10 cellular contexts compared by ENCODE assay signal in genomic region chr11:102177974-102178631, GRCh38.
A peak's percentile ranks its signal among the peaks of the same experiment; 100 is the strongest.
DNase-seq lines count a peak whose midpoint lies in the region; ATAC-seq and TF ChIP-seq lines count a peak whose summit lies in the region.
"Had no signal": no experiment of that assay in that cellular context is flagged by ENCODE, and none has a peak within 500 bp of the region (broad histone marks: within the 10 kb centered on the region; RNA-seq: fewer than 3 reads in every experiment).

No MANE protein-coding gene starts in this region.

- H3K27me3 ChIP-seq in thoracic aorta (replicated peaks; ENCODE audit: insufficient read depth) = no peaks in the 10 kb centered on the region

- H3K27ac Mint-ChIP-seq in WTC11 = peak overlapping the region; percentile 50; the same call in 1 of the 2 replicates
- no peak overlapping the region for H3K27ac Mint-ChIP-seq in effector memory CD8-positive, alpha-beta T cell
- H3K27ac Mint-ChIP-seq: natural killer cell treated with Interleukin-12 subunit alpha and Interleukin-12 subunit beta and Interleukin-15 and Interleukin-18, amount 100 ng/mL, for 72 hours had no signal

- CTCF ChIA-PET in WTC11 (lab: Charles Lee) = no interaction called here

- ATAC-seq in WTC11 (no peak), thoracic aorta (ENCODE audit: insufficient number of reproducible peaks, low FRiP score, low read depth) (peak; percentile 93)
- no peak for ATAC-seq in effector memory CD8-positive, alpha-beta T cell (replicated peaks)

- peak overlapping the region; percentile 84 to 86 for H3K27ac ChIP-seq in thoracic aorta

- peaks cover 25% of the 10 kb centered on the region for H3K4me1 Mint-ChIP-seq in WTC11
- no peaks in the 10 kb centered on the region for H3K4me1 Mint-ChIP-seq in effector memory CD8-positive, alpha-beta T cell (ENCODE audit: low read depth in 2 of 2)

- TF ChIP-seq CTCF in WTC11 (IDR thresholded peaks at IDR 0.05) (no peak), thoracic aorta (IDR thresholded peaks at IDR 0.05) (no peak)

- H3K36me3 Mint-ChIP-seq in WTC11 = peaks cover 34% of the 10 kb centered on the region
- H3K36me3 Mint-ChIP-seq in effector memory CD8-positive, alpha-beta T cell (ENCODE audit: insufficient read depth) = no peaks in the 10 kb centered on the region
- H3K36me3 Mint-ChIP-seq: natural killer cell treated with Interleukin-12 subunit alpha and Interleukin-12 subunit beta and Interleukin-15 and Interleukin-18, amount 100 ng/mL, for 72 hours had no signal

- H3K4me1 ChIP-seq in thoracic aorta (ENCODE audit: control insufficient read depth in 1 of 2, low read depth in 2 of 2) = peaks cover 6 to 42% of the 10 kb centered on the region in 2 donors

- no peaks in the 10 kb centered on the region for H3K9me3 ChIP-seq in thoracic aorta

- no peaks in the 10 kb centered on the region; the same call in 1 of the 2 replicates for H3K9me3 Mint-ChIP-seq in WTC11
- no peaks in the 10 kb centered on the region for H3K9me3 Mint-ChIP-seq in effector memory CD8-positive, alpha-beta T cell
- H3K9me3 Mint-ChIP-seq: natural killer cell treated with Interleukin-12 subunit alpha and Interleukin-12 subunit beta and Interleukin-15 and Interleukin-18, amount 100 ng/mL, for 72 hours had no signal

- H3K4me3 ChIP-seq in thoracic aorta = peak overlapping the region; percentile 32

- H3K36me3 ChIP-seq in thoracic aorta = no peaks in the 10 kb centered on the region

- POLR2A ChIA-PET in WTC11 (lab: Charles Lee) = no interaction called here

- no peak overlapping the region for H3K4me3 Mint-ChIP-seq in WTC11
- H3K4me3 Mint-ChIP-seq in effector memory CD8-positive, alpha-beta T cell = no peak overlapping the region
- H3K4me3 Mint-ChIP-seq: natural killer cell treated with Interleukin-12 subunit alpha and Interleukin-12 subunit beta and Interleukin-15 and Interleukin-18, amount 100 ng/mL, for 72 hours had no signal

- DNase-seq in HS-5 (ENCODE audit: low read depth) = peak; percentile 100
- DNase-seq in WTC11 (ENCODE audit: low spot score) = no peak
- peak; percentile 24 for DNase-seq in iPS-NIHi11 (ENCODE audit: low spot score)
- no peak for DNase-seq in thoracic aorta (ENCODE audit: low spot score)
- DNase-seq in effector memory CD8-positive, alpha-beta T cell = no peak
- no peak for DNase-seq in activated naive CD4-positive, alpha-beta T cell (lab: John Stamatoyannopoulos, UW)
- no peak for DNase-seq in OCI-M1 (lab: John Stamatoyannopoulos, UW)
- no peak for DNase-seq in NCI-H187 treated with DMSO at 0.1 percent for 48 hours (lab: John Stamatoyannopoulos, UW)
- DNase-seq: activated CD4-positive, alpha-beta T cell treated with anti-CD3 and anti-CD28 coated beads for 1 hour had no signal

- H3K27me3 Mint-ChIP-seq in WTC11 (ENCODE audit: low read depth) = no peaks in the 10 kb centered on the region
- peaks cover under 1 to 1% of the 10 kb centered on the region in 2 donors for H3K27me3 Mint-ChIP-seq in effector memory CD8-positive, alpha-beta T cell

TF ChIP-seq in WTC11, 78 proteins besides CTCF, POLR2A, EP300 and RAD21:
- TF ChIP-seq GABPB1 (CRISPR knock-in tag; IDR thresholded peaks at IDR 0.05) (peak; percentile 33; the same call in 1 of the 2 replicates), USF1 (CRISPR knock-in tag; IDR thresholded peaks at IDR 0.05) (no peak)

Comparison
In these comparisons a context has a peak if more than half of its experiments do, and no peak if none do; other contexts are left out.
1. DNase-seq: peak in HS-5 (single experiment) and iPS-NIHi11 (single experiment); none in WTC11 (single experiment), thoracic aorta (single experiment), effector memory CD8-positive, alpha-beta T cell (0 of 3), activated naive CD4-positive, alpha-beta T cell (0 of 4), OCI-M1 (single experiment) and NCI-H187 treated with DMSO at 0.1 percent for 48 hours (single experiment).